Comparison of ENCODE assay signal across 34 cellular contexts in genomic region chr7:41995632-41996271, GRCh38.
DNase-seq lines count a peak whose midpoint lies in the region; ATAC-seq and TF ChIP-seq lines count a peak whose summit lies in the region.
"Had no signal": no experiment of that assay in that cellular context is flagged by ENCODE, and none has a peak within 500 bp of the region (broad histone marks: within the 10 kb centered on the region; RNA-seq: fewer than 3 reads in every experiment).

No MANE protein-coding gene starts in this region.

- H3K36me3 ChIP-seq in right atrium auricular region (no peaks in the 10 kb centered on the region), SK-N-MC (ENCODE audit: insufficient read depth, low read length) (no peaks in the 10 kb centered on the region)
- H3K36me3 ChIP-seq: cardiac muscle cell, colonic mucosa, neutrophil had no signal

- peak overlapping the region; percentile 97 for H3K27ac Mint-ChIP-seq in mesothelial cell of epicardium
- H3K27ac Mint-ChIP-seq in type B pancreatic cell, result no peak overlapping the region
- H3K27ac Mint-ChIP-seq: activated B cell treated with CpG ODN at 0.5 μM for 24 hours; activated CD4-positive, alpha-beta T cell treated with anti-CD3 and anti-CD28 coated beads, Interleukin-2, amount 10 ng/mL, durations not matched to agents 7 days and 5 days; B cell; progenitor cell of endocrine pancreas had no signal

- intact Hi-C loops in Right ventricle myocardium superior (cut with DNase I), result no loop called here

- H3K27ac ChIP-seq in right atrium auricular region (no peak overlapping the region), SK-N-MC (peak overlapping the region; percentile 76)
- H3K27ac ChIP-seq: cardiac muscle cell, colonic mucosa, neutrophil had no signal

- H3K4me1 ChIP-seq in right atrium auricular region, result peaks cover 0 to 8% of the 10 kb centered on the region in 2 donors
- H3K4me1 ChIP-seq: colonic mucosa had no signal

- no peaks in the 10 kb centered on the region for H3K27me3 ChIP-seq in right atrium auricular region
- H3K27me3 ChIP-seq: cardiac muscle cell, colonic mucosa had no signal

- H3K36me3 Mint-ChIP-seq in mesothelial cell of epicardium (peaks cover 13% of the 10 kb centered on the region), type B pancreatic cell (peaks cover 38% of the 10 kb centered on the region)
- H3K36me3 Mint-ChIP-seq: activated naive CD8-positive, alpha-beta T cell; CD8-positive, alpha-beta memory T cell had no signal

- H3K9me3 Mint-ChIP-seq in mesothelial cell of epicardium (no peaks in the 10 kb centered on the region), type B pancreatic cell (no peaks in the 10 kb centered on the region)
- H3K9me3 Mint-ChIP-seq: activated B cell treated with CpG ODN at 0.5 μM for 24 hours; activated CD4-positive, alpha-beta T cell treated with anti-CD3 and anti-CD28 coated beads, Interleukin-2, amount 10 ng/mL, durations not matched to agents 7 days and 5 days had no signal

- no peaks in the 10 kb centered on the region for H3K27me3 Mint-ChIP-seq in mesothelial cell of epicardium (ENCODE audit: low read depth)
- H3K27me3 Mint-ChIP-seq in type B pancreatic cell, result no peaks in the 10 kb centered on the region
- H3K27me3 Mint-ChIP-seq: activated CD4-positive, alpha-beta T cell treated with anti-CD3 and anti-CD28 coated beads, Interleukin-2, amount 10 ng/mL, durations not matched to agents 7 days and 5 days had no signal

- H3K4me3 Mint-ChIP-seq in mesothelial cell of epicardium (no peak overlapping the region), type B pancreatic cell (no peak overlapping the region)
- H3K4me3 Mint-ChIP-seq: activated B cell treated with CpG ODN at 0.5 μM for 24 hours; activated CD4-positive, alpha-beta T cell treated with anti-CD3 and anti-CD28 coated beads, Interleukin-2, amount 10 ng/mL, durations not matched to agents 7 days and 5 days; activated naive CD8-positive, alpha-beta T cell; B cell had no signal

- H3K9me3 ChIP-seq in right atrium auricular region (no peaks in the 10 kb centered on the region), SK-N-MC (ENCODE audit: low read depth, low read length) (no peaks in the 10 kb centered on the region)
- H3K9me3 ChIP-seq: colonic mucosa, neutrophil had no signal

- H3K9ac ChIP-seq in SK-N-MC (ENCODE audit: insufficient read length), result no peak overlapping the region

- DNase-seq in Right ventricle myocardium superior, result no peak
- no peak for DNase-seq in right atrium auricular region (ENCODE audit: low spot score)
- DNase-seq in SK-N-MC (ENCODE audit: low read depth, low spot score), result no peak
- no peak for DNase-seq in mesothelial cell of epicardium (ENCODE audit: low spot score in 2 of 2, unreplicated experiment in 2 of 2)
- DNase-seq in hepatic stellate cell (ENCODE audit: low spot score), result no peak
- DNase-seq in NCI-H128 (lab: John Stamatoyannopoulos, UW; ENCODE audit: unreplicated experiment), result no peak
- DNase-seq in type B pancreatic cell (ENCODE audit: extremely low spot score, unreplicated experiment), result no peak
- DNase-seq: activated B cell treated with CpG ODN at 0.5 μM for 24 hours; activated CD4-positive, alpha-beta T cell treated with anti-CD3 and anti-CD28 coated beads, Interleukin-2, amount 10 ng/mL, durations not matched to agents 7 days and 5 days; activated effector memory CD4-positive, alpha-beta T cell treated with anti-CD3 and anti-CD28 coated beads, Interleukin-2, amount 50 U/mL, for 16 hours; activated T-cell treated with anti-CD3 and anti-CD28 coated beads, Interleukin-2, amount 50 U/mL, for 1 hour; anterior cingulate cortex; CD8-positive, alpha-beta memory T cell; colonic mucosa; DMS153; effector CD8-positive, alpha-beta T cell; HCEC 1CT; Karpas-422; mesendoderm; NCI-H1436 treated with DMSO at 0.1 percent for 48 hours; NCI-H2081 treated with DMSO at 0.1 percent for 48 hours; NCI-H345; NCI-H69; stimulated activated CD4-positive, alpha-beta T cell treated with anti-CD3 and anti-CD28 coated beads, Interleukin-15, amount 100 ng/mL, for 24 hours; stimulated activated CD4-positive, alpha-beta T cell treated with anti-CD3 and anti-CD28 coated beads, Interleukin-4, amount 100 ng/mL, for 4 hours; T-helper 1 cell had no signal

- H3K4me3 ChIP-seq in right atrium auricular region (no peak overlapping the region), SK-N-MC (peak overlapping the region; percentile 58; the same call in 1 of the 2 replicates)
- H3K4me3 ChIP-seq: cardiac muscle cell, colonic mucosa, GM12878 had no signal

- peaks cover 88% of the 10 kb centered on the region for H3K4me1 Mint-ChIP-seq in mesothelial cell of epicardium
- peaks cover 67% of the 10 kb centered on the region for H3K4me1 Mint-ChIP-seq in type B pancreatic cell (ENCODE audit: unreplicated experiment)
- H3K4me1 Mint-ChIP-seq: activated B cell treated with CpG ODN at 0.5 μM for 24 hours; activated CD4-positive, alpha-beta T cell treated with anti-CD3 and anti-CD28 coated beads, Interleukin-2, amount 10 ng/mL, durations not matched to agents 7 days and 5 days; B cell; CD8-positive, alpha-beta memory T cell had no signal

- TF ChIP-seq CTCF in right atrium auricular region (IDR thresholded peaks at IDR 0.05) (no peak), mesothelial cell of epicardium (IDR thresholded peaks at IDR 0.05; ENCODE audit: unreplicated experiment) (no peak), type B pancreatic cell (conservative IDR thresholded peaks at IDR 0.05) (no peak)

- peak; percentile 51 for ATAC-seq in Right ventricle myocardium superior (ENCODE audit: poor library complexity)
- no peak for ATAC-seq in HG03432 (IDR thresholded peaks at IDR 0.05; ENCODE audit: unreplicated experiment)
- ATAC-seq: GM12878, HepG2 had no signal
